In the genomic region with DNA sequence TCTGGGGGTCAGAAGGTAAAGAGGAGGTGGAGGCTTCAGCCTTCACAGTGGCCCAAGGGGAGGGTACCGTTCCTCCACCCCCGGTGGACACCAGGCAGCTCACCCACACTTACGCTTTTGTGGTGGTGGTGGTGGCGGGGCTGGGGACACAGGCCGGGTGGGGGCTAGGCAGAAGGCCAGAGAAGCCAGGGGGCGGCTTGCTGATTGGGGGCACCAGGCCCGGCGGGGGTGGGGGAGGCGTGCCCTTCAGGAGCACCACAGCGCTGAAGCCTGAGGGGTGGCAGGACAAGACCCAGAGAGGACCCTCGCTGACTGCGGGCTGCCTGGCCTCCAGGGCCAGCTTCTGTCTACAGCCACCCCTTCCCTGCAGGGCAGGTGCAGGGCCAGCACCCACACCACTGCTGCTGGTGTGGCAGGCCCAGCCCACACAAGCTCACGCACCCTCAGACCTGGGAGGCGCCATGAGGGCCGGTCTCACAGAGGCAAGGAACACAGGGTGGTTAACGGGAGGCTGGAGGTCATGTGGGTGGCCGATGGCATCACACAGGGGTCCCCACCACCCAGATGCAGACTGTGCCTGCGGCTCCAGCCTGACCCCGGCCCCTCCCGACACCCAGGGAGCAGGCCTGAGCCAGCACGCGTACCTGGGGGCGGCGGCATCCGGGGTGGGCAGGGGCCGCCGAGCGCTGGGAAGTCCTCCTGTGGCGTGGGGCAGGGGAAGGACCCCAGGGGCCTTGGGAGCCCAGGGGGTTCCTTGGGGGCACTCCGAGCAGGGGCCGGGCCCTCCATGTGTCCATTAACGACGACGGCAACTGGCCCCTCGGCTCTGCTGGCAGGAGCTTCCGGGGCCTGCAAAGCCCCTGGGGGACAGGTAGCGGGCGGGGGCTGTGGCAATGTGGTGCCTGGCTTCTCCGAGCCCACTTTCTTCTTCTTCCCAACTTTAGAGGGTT, we compare ENCODE assay signal across 22 cellular contexts. TPM values are rescaled to one million over a fixed set of nuclear protein-coding genes. Genes with fewer than 3 reads are reported as not detected.
"Had no signal": no experiment of that assay in that cellular context is flagged by ENCODE, and none has a peak within 500 bp of the region (broad histone marks: within the 10 kb centered on the region; RNA-seq: fewer than 3 reads in every experiment).

No MANE protein-coding gene starts in this region.

- ATAC-seq: activated CD4-positive, alpha-beta T cell treated with anti-CD3 and anti-CD28 coated beads for 36 hours; effector memory CD8-positive, alpha-beta T cell; left ventricle myocardium superior; right lobe of liver; stimulated activated memory B cell treated with anti-CD40 and anti-IgM and Interleukin-4, amounts not matched to agents 10 μg/mL and 1 μg/mL and 100 μg/mL, for 72 hours had no signal

- DNase-seq: activated CD4-positive, alpha-beta T cell treated with anti-CD3 and anti-CD28 coated beads for 36 hours; activated CD4-positive, alpha-beta T cell treated with anti-CD3 and anti-CD28 coated beads, Interleukin-2, amount 50 U/mL, for 48 hours; activated naive CD4-positive, alpha-beta T cell treated with Interleukin-2 at 50 U/mL for 16 hours; activated naive CD8-positive, alpha-beta T cell treated with anti-CD3 and anti-CD28 coated beads for 36 hours; activated T-cell treated with anti-CD3 and anti-CD28 coated beads, Interleukin-2, amount 50 U/mL, for 48 hours; central memory CD4-positive, alpha-beta T cell; effector memory CD8-positive, alpha-beta T cell; glutamatergic neuron; hippocampal formation; left ventricle myocardium superior; stomach; T-helper 1 cell; transverse colon; uterus had no signal

- H3K4me3 ChIP-seq: esophagus muscularis mucosa, right lobe of liver, skin epidermis, stomach, transverse colon, uterus had no signal

- H3K9me3 ChIP-seq: esophagus muscularis mucosa, right lobe of liver, stomach, transverse colon, uterus had no signal

- H3K4me3 Mint-ChIP-seq: activated CD4-positive, alpha-beta T cell treated with anti-CD3 and anti-CD28 coated beads for 36 hours; activated naive CD8-positive, alpha-beta T cell treated with anti-CD3 and anti-CD28 coated beads for 36 hours; effector memory CD8-positive, alpha-beta T cell; nephron; stimulated activated memory B cell treated with anti-CD40 and anti-IgM and Interleukin-4, amounts not matched to agents 10 μg/mL and 1 μg/mL and 100 μg/mL, for 72 hours had no signal

- H3K4me1 ChIP-seq: parathyroid adenoma, uterus had no signal

- H3K36me3 ChIP-seq: uterus had no signal

- H3K27me3 ChIP-seq: esophagus muscularis mucosa, right lobe of liver, stomach, transverse colon, uterus had no signal

- H3K27ac Mint-ChIP-seq: activated CD4-positive, alpha-beta T cell treated with anti-CD3 and anti-CD28 coated beads for 36 hours; activated naive CD8-positive, alpha-beta T cell treated with anti-CD3 and anti-CD28 coated beads for 36 hours; effector memory CD8-positive, alpha-beta T cell; nephron; stimulated activated memory B cell treated with anti-CD40 and anti-IgM and Interleukin-4, amounts not matched to agents 10 μg/mL and 1 μg/mL and 100 μg/mL, for 72 hours had no signal

- H3K9me3 Mint-ChIP-seq: activated naive CD8-positive, alpha-beta T cell treated with anti-CD3 and anti-CD28 coated beads for 36 hours; effector memory CD8-positive, alpha-beta T cell; nephron; stimulated activated memory B cell treated with anti-CD40 and anti-IgM and Interleukin-4, amounts not matched to agents 10 μg/mL and 1 μg/mL and 100 μg/mL, for 72 hours had no signal

- H3K27me3 Mint-ChIP-seq: activated CD4-positive, alpha-beta T cell treated with anti-CD3 and anti-CD28 coated beads for 36 hours; activated naive CD8-positive, alpha-beta T cell treated with anti-CD3 and anti-CD28 coated beads for 36 hours; effector memory CD8-positive, alpha-beta T cell; stimulated activated memory B cell treated with anti-CD40 and anti-IgM and Interleukin-4, amounts not matched to agents 10 μg/mL and 1 μg/mL and 100 μg/mL, for 72 hours had no signal

- H3K27ac ChIP-seq: parathyroid adenoma, right lobe of liver, uterus had no signal

RNA-seq across cellular contexts. Expression of gene NOXO1, which starts 17.9 kb away (rescaled TPM):
- total RNA-seq: activated CD4-positive, alpha-beta T cell treated with anti-CD3 and anti-CD28 coated beads for 36 hours; left ventricle myocardium superior; mononuclear cell had no signal

RNA-seq across cellular contexts. Expression of gene NPW, which starts 20.5 kb away (rescaled TPM):
- total RNA-seq: esophagus muscularis mucosa, frontal cortex, left ventricle myocardium superior, mononuclear cell had no signal
